ENCODE assay signal across 8 cellular contexts in the genomic region with DNA sequence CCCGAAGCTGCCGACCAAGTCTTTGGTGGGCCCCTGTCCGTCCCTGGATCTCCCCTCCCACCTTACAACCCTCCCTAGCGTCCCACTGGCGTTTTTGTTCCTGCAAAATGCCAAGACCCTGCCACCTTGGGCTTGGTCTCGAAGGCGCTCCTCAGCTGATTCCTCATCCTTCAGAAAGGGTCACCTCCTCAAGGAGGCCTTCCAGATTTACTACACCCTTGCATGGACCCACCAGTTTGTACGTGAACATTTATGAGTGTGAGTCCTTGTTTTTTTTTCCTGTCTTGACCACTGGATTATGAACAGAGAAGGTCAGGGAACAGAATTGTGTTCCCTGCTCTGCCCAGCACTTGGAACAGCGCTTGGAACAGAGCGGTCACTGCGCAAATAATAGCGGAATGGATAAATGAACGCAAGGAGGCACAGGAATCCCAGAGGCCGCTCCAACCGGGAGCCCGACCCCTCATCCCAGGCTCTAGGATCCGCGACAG. TPM values are rescaled to one million over a fixed set of nuclear protein-coding genes. Genes with fewer than 3 reads are reported as not detected.
DNase-seq lines count a peak whose midpoint lies in the region; ATAC-seq and TF ChIP-seq lines count a peak whose summit lies in the region.

No MANE protein-coding gene starts in this region.

- peaks cover 0 to 28% of the 10 kb centered on the region in 2 donors for H3K36me3 ChIP-seq in gastrocnemius medialis
- H3K36me3 ChIP-seq in aorta (ENCODE audit: control insufficient read depth in 1 of 2, insufficient read depth in 2 of 2, low read length in 1 of 2) = peaks cover 0 to 3% of the 10 kb centered on the region in 2 donors

- H3K9me3 ChIP-seq in gastrocnemius medialis (no peaks in the 10 kb centered on the region), aorta (ENCODE audit: control insufficient read depth, low read length) (no peaks in the 10 kb centered on the region)

- in situ Hi-C loops in gastrocnemius medialis (cut with MboI; ENCODE audit: low sequenced_read_pairs in 4 of 4) = no loop called here

- H3K4me3 ChIP-seq in GM12864 (ENCODE audit: low read depth, low read length) (peak overlapping the region; percentile 66), fibroblast of the aortic adventitia (ENCODE audit: low read depth, low read length) (peak overlapping the region; percentile 76), gastrocnemius medialis (peak overlapping the region; percentile 61 to 91 (median 81)), aorta (ENCODE audit: low read length in 2 of 2) (peak overlapping the region in 1 of 2 donors; percentile 1)

- ATAC-seq in SK-N-SH treated with all-trans-retinoic acid at 6 μM for 48 hours (no peak), gastrocnemius medialis (no peak), HG02763 (IDR thresholded peaks at IDR 0.05; ENCODE audit: unreplicated experiment) (no peak), aorta (ENCODE audit: low FRiP score) (no peak)

- TF ChIP-seq POLR2A in gastrocnemius medialis (IDR thresholded peaks at IDR 0.05) = no peak

- intact Hi-C loops in gastrocnemius medialis (cut with DNase I; ENCODE audit: low total_unique reads) = loop anchor here (10.0 kb wide), 1 partner anchor 368 kb away; a partner anchor contains a TSS
- intact Hi-C loops in aorta (cut with DNase I) = no loop called here

- WGBS in aorta, 2 donors = 21 to 24% methylated on average over 18 of the region's 18 CpGs

- H3K27me3 ChIP-seq in gastrocnemius medialis (no peaks in the 10 kb centered on the region), aorta (ENCODE audit: control insufficient read depth in 1 of 2, insufficient read depth in 2 of 2, low read length in 1 of 2) (peaks cover 0 to 2% of the 10 kb centered on the region in 2 donors)

- no peak for TF ChIP-seq CTCF in GM12864 (IDR thresholded peaks at IDR 0.05; ENCODE audit: low read depth, low read length, missing control alignments)
- TF ChIP-seq CTCF in fibroblast of the aortic adventitia (IDR thresholded peaks at IDR 0.05; ENCODE audit: insufficient read depth, low read length) = no peak
- TF ChIP-seq CTCF in gastrocnemius medialis (IDR thresholded peaks at IDR 0.05 in 4 of 5, conservative IDR thresholded peaks at IDR 0.05 in 1 of 5) = no peak

- H3K27ac ChIP-seq in gastrocnemius medialis (peak overlapping the region; percentile 68 to 83 (median 78)), aorta (ENCODE audit: low read depth in 1 of 2, low read length in 2 of 2) (no peak overlapping the region)

- H3K4me1 ChIP-seq in gastrocnemius medialis (peaks cover 16 to 25% of the 10 kb centered on the region in 2 donors), aorta (ENCODE audit: control insufficient read depth in 1 of 2, insufficient read depth in 2 of 2, low read length in 2 of 2) (peaks cover 0 to 1% of the 10 kb centered on the region in 2 donors)

- DNase-seq in GM12864 (ENCODE audit: low read depth) (no peak), fibroblast of the aortic adventitia (ENCODE audit: low read depth) (no peak), gastrocnemius medialis (no peak), LoVo (ENCODE audit: low spot score) (no peak), aorta (no peak)
- DNase-seq in effector CD4-positive, alpha-beta T cell = no peak

TF ChIP-seq in SK-N-SH treated with all-trans-retinoic acid at 6 μM for 48 hours, 23 proteins besides CTCF, POLR2A, EP300 and RAD21:
- TF ChIP-seq TCF4 (CRISPR knock-in tag; IDR thresholded peaks at IDR 0.05; ENCODE audit: borderline replicate concordance) = 0 out of 2 replicates have a peak, but pooled peaks have one; percentile 11
- TF ChIP-seq ZC3H10 (CRISPR knock-in tag; IDR thresholded peaks at IDR 0.05) = no peak

RNA-seq across cellular contexts. Expression of a gene that starts 0.9 kb away (rescaled TPM):
- total RNA-seq in fibroblast of the aortic adventitia (ENCODE audit: low replicate concordance) = 8.6 and 10.5 TPM in 2 replicates
- 10 to 100 TPM; 16.3 to 27.0 (median 20.1) TPM for total RNA-seq in gastrocnemius medialis
- 10 to 100 TPM; 11.3 to 13.3 TPM for total RNA-seq in aorta
- 10 to 100 TPM; 32.5 to 44.2 TPM for polyA plus RNA-seq in aorta

RNA-seq across cellular contexts. Expression of a gene that starts 1.8 kb away (rescaled TPM):
- total RNA-seq in fibroblast of the aortic adventitia (ENCODE audit: low replicate concordance) (not detected in 2 replicates), gastrocnemius medialis (under 1 TPM in 2 of 4 donors, not detected in 2; 0.33 to 0.46 TPM), aorta (not detected)
- under 1 TPM in 1 of 2 donors, not detected in 1; 0.84 TPM for polyA plus RNA-seq in aorta

RNA-seq across cellular contexts. Expression of a gene that starts 6.7 kb away (rescaled TPM):
- total RNA-seq in fibroblast of the aortic adventitia (ENCODE audit: low replicate concordance) = 0.98 and 1.4 TPM in 2 replicates
- total RNA-seq in gastrocnemius medialis = 1 to 10 TPM in 1 of 4 donors, not detected in 3; 2.3 TPM
- under 1 TPM; 0.36 to 0.57 TPM for total RNA-seq in aorta
- under 1 TPM in 1 of 2 donors, not detected in 1; 0.26 TPM for polyA plus RNA-seq in aorta

RNA-seq across cellular contexts. Expression of a gene that starts 11.2 kb away (rescaled TPM):
- 22.7 and 31.8 TPM in 2 replicates for total RNA-seq in fibroblast of the aortic adventitia (ENCODE audit: low replicate concordance)
- total RNA-seq in gastrocnemius medialis = 10 to 100 TPM; 48.2 to 79.5 (median 71.4) TPM
- total RNA-seq in aorta = 10 to 100 TPM; 16.1 to 19.8 TPM
- polyA plus RNA-seq in aorta = 10 to 100 TPM; 14.9 to 85.5 TPM

RNA-seq across cellular contexts. Expression of a gene that starts 16.4 kb away (rescaled TPM):
- not detected in 2 replicates for total RNA-seq in fibroblast of the aortic adventitia (ENCODE audit: low replicate concordance)
- not detected for total RNA-seq in gastrocnemius medialis
- not detected for total RNA-seq in aorta
- not detected for polyA plus RNA-seq in aorta

Comparison
In these comparisons a context has a peak if more than half of its experiments do, and no peak if none do; other contexts are left out.
1. H3K27ac ChIP-seq: peak in gastrocnemius medialis (4 of 4); none in aorta (0 of 2).